ENCODE assay signal across 8 cellular contexts in genomic region chr14:100076133-100076532, GRCh38. TPM values are rescaled to one million over a fixed set of nuclear protein-coding genes. Genes with fewer than 3 reads are reported as not detected.
DNase-seq lines count a peak whose midpoint lies in the region; ATAC-seq and TF ChIP-seq lines count a peak whose summit lies in the region.

No MANE protein-coding gene starts in this region.

- H3K36me3 ChIP-seq in GM06990 (ENCODE audit: control insufficient read depth, insufficient read depth, low read length) (peaks cover 25% of the 10 kb centered on the region), skeletal muscle tissue (ENCODE audit: control insufficient read depth in 3 of 3, insufficient read depth in 3 of 3, low read length in 3 of 3) (no peaks in the 10 kb centered on the region)

- DNase-seq in GM06990 (ENCODE audit: extremely low read depth, insufficient read length) (peak; percentile 30), HT-29 (ENCODE audit: low spot score) (peak; percentile 54), germinal center (ENCODE audit: low spot score) (peak; percentile 10), GM19240 (ENCODE audit: insufficient read length, low spot score) (no peak), NCI-H2196 treated with DMSO at 0.1 percent for 48 hours (lab: John Stamatoyannopoulos, UW; ENCODE audit: unreplicated experiment) (no peak)
- peak; percentile 61 for DNase-seq in activated CD4-positive, CD25-positive, alpha-beta regulatory T cell treated with anti-CD3 and anti-CD28 coated beads, Interleukin-2, amount 50 U/mL, for 72 hours

- H3K4me1 ChIP-seq in skeletal muscle tissue (ENCODE audit: control insufficient read depth in 3 of 3, insufficient read depth in 3 of 3, low read length in 3 of 3) = peaks cover 18 to 36% (median 22%) of the 10 kb centered on the region in 3 donors

- peak; percentile 38 for TF ChIP-seq CTCF in GM06990 (IDR thresholded peaks at IDR 0.05; ENCODE audit: insufficient read depth, low read length, poor library complexity, severe bottlenecking)

- H3K27ac ChIP-seq in skeletal muscle tissue (ENCODE audit: low read depth, low read length) = peak overlapping the region; percentile 21

- H3K4me3 ChIP-seq in GM06990 (replicated peaks; ENCODE audit: low read depth, low read length) = no peak overlapping the region
- H3K4me3 ChIP-seq in skeletal muscle tissue (ENCODE audit: low read length in 3 of 3) = no peak overlapping the region

- H3K9me3 ChIP-seq in skeletal muscle tissue (ENCODE audit: control insufficient read depth in 3 of 3, low read length in 3 of 3) = no peaks in the 10 kb centered on the region

- no peak for ATAC-seq in GM21526 (IDR thresholded peaks at IDR 0.05; ENCODE audit: low FRiP score, unreplicated experiment)

- H3K9ac ChIP-seq in skeletal muscle tissue (ENCODE audit: low read depth in 1 of 3, low read length in 3 of 3) = no peak overlapping the region

- H3K27me3 ChIP-seq in GM06990 (replicated peaks; ENCODE audit: control insufficient read depth, insufficient read depth, low read length) = no peaks in the 10 kb centered on the region
- H3K27me3 ChIP-seq in skeletal muscle tissue (ENCODE audit: control insufficient read depth in 3 of 3, insufficient read depth in 3 of 3, low read length in 3 of 3) = no peaks in the 10 kb centered on the region

RNA-seq across cellular contexts. Expression of gene EVL, which starts 10.9 kb away (rescaled TPM):
- 3.2 and 6.9 TPM in 2 replicates for total RNA-seq in HT-29 (2014; rRNA removed; shearing (Covaris generic))
- total RNA-seq in skeletal muscle tissue = 21.9 TPM

Comparison
In these comparisons a context has a peak if more than half of its experiments do, and no peak if none do; other contexts are left out.
1. DNase-seq: peak in GM06990 (single experiment), HT-29 (single experiment), activated CD4-positive, CD25-positive, alpha-beta regulatory T cell treated with anti-CD3 and anti-CD28 coated beads, Interleukin-2, amount 50 U/mL, for 72 hours (single experiment) and germinal center (single experiment); none in GM19240 (single experiment) and NCI-H2196 treated with DMSO at 0.1 percent for 48 hours (single experiment).